Comparison of ENCODE assay signal across 2 cellular contexts in genomic region chr9:4700932-4701331, GRCh38.
TF ChIP-seq lines count a peak whose summit lies in the region.

No MANE protein-coding gene starts in this region.

TF ChIP-seq in Ishikawa, 13 proteins besides CTCF, POLR2A, EP300 and RAD21:
- TF ChIP-seq CEBPB (IDR thresholded peaks at IDR 0.05) (peak; percentile 45; the same call in 1 of the 2 replicates), CREB1 (IDR thresholded peaks at IDR 0.05; ENCODE audit: low read depth) (no peak)

TF ChIP-seq in HepG2, 621 proteins besides CTCF, POLR2A, EP300 and RAD21:
- TF ChIP-seq STAT6 (CRISPR knock-in tag; IDR thresholded peaks at IDR 0.05; ENCODE audit: borderline replicate concordance) (no peak), CEBPB (IDR thresholded peaks at IDR 0.05; ENCODE audit: borderline replicate concordance, low read depth, low read length) (peak; percentile 85; the same call in 1 of the 2 replicates), SRSF4 (IDR thresholded peaks at IDR 0.05; ENCODE audit: low read depth, low read length, poor library complexity, severe bottlenecking) (no peak), ZNF296 (CRISPR knock-in tag; conservative IDR thresholded peaks at IDR 0.05) (no peak), AHR (CRISPR knock-in tag; IDR thresholded peaks at IDR 0.05) (no peak), ZMYM4 (CRISPR knock-in tag; IDR thresholded peaks at IDR 0.05) (no peak), ZBTB7B (CRISPR knock-in tag; IDR thresholded peaks at IDR 0.05) (no peak), ZIK1 (CRISPR knock-in tag; IDR thresholded peaks at IDR 0.05; ENCODE audit: borderline replicate concordance, low read depth) (no peak), CEBPG (CRISPR knock-in tag; IDR thresholded peaks at IDR 0.05) (peak; percentile 72), ZNF101 (CRISPR knock-in tag; IDR thresholded peaks at IDR 0.05; ENCODE audit: borderline replicate concordance, low read depth) (no peak), YY1 (IDR thresholded peaks at IDR 0.05; ENCODE audit: insufficient read depth, insufficient replicate concordance, low read depth, low read length) (no peak), PITX1 (CRISPR knock-in tag; IDR thresholded peaks at IDR 0.05) (no peak), CBX2 (IDR thresholded peaks at IDR 0.05; ENCODE audit: low read depth, low read length) (no peak), CBX2 (CRISPR knock-in tag; IDR thresholded peaks at IDR 0.05; ENCODE audit: low read depth) (no peak), CREB1 (IDR thresholded peaks at IDR 0.05) (no peak), CREB1 (CRISPR knock-in tag; IDR thresholded peaks at IDR 0.05) (0 out of 2 replicates have a peak, but pooled peaks have one; percentile 31), TP53 (CRISPR knock-in tag; conservative IDR thresholded peaks at IDR 0.05) (no peak), TEF (CRISPR knock-in tag; IDR thresholded peaks at IDR 0.05) (no peak)
